In the genomic region with DNA sequence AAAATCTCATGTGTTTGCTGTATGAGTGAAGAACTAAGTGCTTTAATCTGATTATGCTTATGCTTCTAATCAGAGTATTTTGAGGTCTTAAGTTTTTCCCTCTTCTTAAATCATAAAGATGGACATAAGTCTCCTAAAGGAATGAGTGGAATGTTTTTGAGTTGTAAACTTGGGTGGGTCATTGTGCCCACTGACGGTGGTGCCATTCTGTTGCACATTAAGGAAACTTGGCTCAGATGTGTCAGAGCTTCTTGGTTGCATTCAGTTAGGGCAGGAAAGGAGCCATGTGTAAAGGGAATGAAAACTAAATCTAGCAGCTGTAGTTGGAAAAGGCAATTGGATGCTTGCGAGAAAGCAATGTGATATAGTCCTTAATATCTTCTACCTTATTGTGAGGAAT, we compare ENCODE assay signal across 33 cellular contexts.
DNase-seq lines count a peak whose midpoint lies in the region; ATAC-seq and TF ChIP-seq lines count a peak whose summit lies in the region.
"Had no signal": no experiment of that assay in that cellular context is flagged by ENCODE, and none has a peak within 500 bp of the region (broad histone marks: within the 10 kb centered on the region; RNA-seq: fewer than 3 reads in every experiment).

No MANE protein-coding gene starts in this region.

- no peak for ATAC-seq in right cardiac atrium
- ATAC-seq in psoas muscle, result no peak
- no peak for ATAC-seq in activated CD4-positive, CD25-positive, alpha-beta regulatory T cell treated with anti-CD3 and anti-CD28 coated beads, Interleukin-2, amount 50 U/mL, for 24 hours
- ATAC-seq in GM21367 (IDR thresholded peaks at IDR 0.05; ENCODE audit: unreplicated experiment), result no peak
- ATAC-seq: activated naive CD8-positive, alpha-beta T cell treated with anti-CD3 and anti-CD28 coated beads, Interleukin-2, amount 50 U/mL, for 24 hours; activated T-cell treated with anti-CD3 and anti-CD28 coated beads, Interleukin-2, amount 50 U/mL, for 72 hours; HCT116; lower lobe of right lung; naive thymus-derived CD8-positive, alpha-beta T cell; stimulated activated naive CD8-positive, alpha-beta T cell treated with anti-CD3 and anti-CD28 coated beads, Interleukin-15, amount 100 ng/mL, for 72 hours; upper lobe of right lung had no signal

- no peak for TF ChIP-seq EP300 in esophagus muscularis mucosa (IDR thresholded peaks at IDR 0.05)

- TF ChIP-seq CTCF in left ventricle myocardium inferior (IDR thresholded peaks at IDR 0.05; ENCODE audit: borderline replicate concordance) (no peak), esophagus muscularis mucosa (IDR thresholded peaks at IDR 0.05) (no peak), psoas muscle (IDR thresholded peaks at IDR 0.05) (no peak), uterus (IDR thresholded peaks at IDR 0.05) (no peak)

- WGBS in right cardiac atrium, result 67% methylated on average over 2 of the region's 2 CpGs
- WGBS in esophagus muscularis mucosa, result 66% methylated on average over 2 of the region's 2 CpGs
- 20 to 39% (median 25%) methylated on average over 2 of the region's 2 CpGs for WGBS in psoas muscle, 3 donors

- H3K27me3 ChIP-seq in left ventricle myocardium inferior (ENCODE audit: low read depth), result no peaks in the 10 kb centered on the region
- no peaks in the 10 kb centered on the region for H3K27me3 ChIP-seq in right cardiac atrium (ENCODE audit: control insufficient read depth, insufficient read depth)
- H3K27me3 ChIP-seq in esophagus muscularis mucosa, result no peaks in the 10 kb centered on the region
- no peaks in the 10 kb centered on the region for H3K27me3 ChIP-seq in psoas muscle (ENCODE audit: insufficient read depth in 3 of 3, low read length in 2 of 3)
- no peaks in the 10 kb centered on the region for H3K27me3 ChIP-seq in uterus
- H3K27me3 ChIP-seq: spleen, upper lobe of right lung had no signal

- no peak overlapping the region for H3K4me3 ChIP-seq in left ventricle myocardium inferior
- no peak overlapping the region for H3K4me3 ChIP-seq in right cardiac atrium (ENCODE audit: low read length)
- no peak overlapping the region for H3K4me3 ChIP-seq in esophagus muscularis mucosa
- no peak overlapping the region for H3K4me3 ChIP-seq in psoas muscle
- no peak overlapping the region for H3K4me3 ChIP-seq in uterus
- H3K4me3 ChIP-seq: lower lobe of right lung, PC-9, SK-N-MC, spleen, upper lobe of right lung had no signal

- intact Hi-C loops in left ventricle myocardium inferior (cut with micrococcal nuclease) (no loop called here), right cardiac atrium (cut with DNase I) (no loop called here), esophagus muscularis mucosa (cut with DNase I) (no loop called here), psoas muscle (cut with DNase I) (no loop called here), uterus (cut with DNase I; ENCODE audit: low total_unique reads) (no loop called here)

- no peak for TF ChIP-seq POLR2A in esophagus muscularis mucosa (IDR thresholded peaks at IDR 0.05; ENCODE audit: low read depth)
- TF ChIP-seq POLR2A in uterus (IDR thresholded peaks at IDR 0.05), result no peak

- peaks cover 50% of the 10 kb centered on the region for H3K36me3 ChIP-seq in left ventricle myocardium inferior
- H3K36me3 ChIP-seq in esophagus muscularis mucosa, result peaks cover 13 to 55% (median 29%) of the 10 kb centered on the region in 4 donors
- H3K36me3 ChIP-seq in psoas muscle (ENCODE audit: insufficient read depth in 1 of 2, low read depth in 1 of 2), result peaks cover 0 to 41% of the 10 kb centered on the region in 2 donors
- H3K36me3 ChIP-seq in uterus, result no peaks in the 10 kb centered on the region

- no peak for DNase-seq in left ventricle myocardium inferior
- DNase-seq in right cardiac atrium, result no peak
- DNase-seq in esophagus muscularis mucosa (ENCODE audit: extremely low spot score), result peak; percentile 5
- no peak for DNase-seq in psoas muscle
- DNase-seq in uterus, result no peak
- DNase-seq in germinal center (ENCODE audit: low spot score), result no peak
- DNase-seq: 8988T; activated B cell treated with CpG ODN at 0.5 μM for 24 hours; activated naive CD4-positive, alpha-beta T cell; activated naive CD8-positive, alpha-beta T cell treated with anti-CD3 and anti-CD28 coated beads, Interleukin-2, amount 50 U/mL, for 24 hours; activated T-cell treated with anti-CD3 and anti-CD28 coated beads, Interleukin-2, amount 50 U/mL, for 72 hours; CD4-positive, CD25-positive, alpha-beta regulatory T cell; DND-41; GF-D8; glutamatergic neuron; kidney; lower lobe of right lung; MV-4-11; naive thymus-derived CD8-positive, alpha-beta T cell; NCI-H1436; NCI-H2081; NCI-H226; NCI-H69; occipital lobe; PC-9; spleen; stimulated activated CD4-positive, alpha-beta T cell treated with anti-CD3 and anti-CD28 coated beads, Interleukin-2, amount 100 ng/mL, for 24 hours; stimulated activated naive CD8-positive, alpha-beta T cell treated with anti-CD3 and anti-CD28 coated beads, Interleukin-15, amount 100 ng/mL, for 72 hours; upper lobe of right lung had no signal

- H3K4me1 ChIP-seq in left ventricle myocardium inferior (peaks cover 100% of the 10 kb centered on the region), right cardiac atrium (ENCODE audit: control insufficient read depth, insufficient read depth, low read length) (peaks cover 34% of the 10 kb centered on the region), esophagus muscularis mucosa (peaks cover 100% of the 10 kb centered on the region in 4 donors), psoas muscle (peaks cover 100% of the 10 kb centered on the region), uterus (peaks cover 29 to 41% of the 10 kb centered on the region in 2 donors)

- no peaks in the 10 kb centered on the region for H3K9me3 ChIP-seq in left ventricle myocardium inferior (replicated peaks)
- H3K9me3 ChIP-seq in right cardiac atrium (ENCODE audit: control insufficient read depth, low read length), result no peaks in the 10 kb centered on the region
- no peaks in the 10 kb centered on the region for H3K9me3 ChIP-seq in esophagus muscularis mucosa
- no peaks in the 10 kb centered on the region for H3K9me3 ChIP-seq in psoas muscle
- no peaks in the 10 kb centered on the region for H3K9me3 ChIP-seq in uterus
- H3K9me3 ChIP-seq: lower lobe of right lung, spleen, upper lobe of right lung had no signal

- H3K27ac ChIP-seq in left ventricle myocardium inferior (replicated peaks), result peak overlapping the region; percentile 75
- no peak overlapping the region for H3K27ac ChIP-seq in right cardiac atrium (ENCODE audit: low read length)
- peak overlapping the region; percentile 86 to 95 (median 87) for H3K27ac ChIP-seq in esophagus muscularis mucosa (replicated peaks in 1 of 4)
- H3K27ac ChIP-seq in psoas muscle, result peak overlapping the region; percentile 93
- peak overlapping the region; percentile 1 to 96 for H3K27ac ChIP-seq in uterus
- H3K27ac ChIP-seq: lower lobe of right lung, SK-N-MC, upper lobe of right lung had no signal
